In the genomic region with DNA sequence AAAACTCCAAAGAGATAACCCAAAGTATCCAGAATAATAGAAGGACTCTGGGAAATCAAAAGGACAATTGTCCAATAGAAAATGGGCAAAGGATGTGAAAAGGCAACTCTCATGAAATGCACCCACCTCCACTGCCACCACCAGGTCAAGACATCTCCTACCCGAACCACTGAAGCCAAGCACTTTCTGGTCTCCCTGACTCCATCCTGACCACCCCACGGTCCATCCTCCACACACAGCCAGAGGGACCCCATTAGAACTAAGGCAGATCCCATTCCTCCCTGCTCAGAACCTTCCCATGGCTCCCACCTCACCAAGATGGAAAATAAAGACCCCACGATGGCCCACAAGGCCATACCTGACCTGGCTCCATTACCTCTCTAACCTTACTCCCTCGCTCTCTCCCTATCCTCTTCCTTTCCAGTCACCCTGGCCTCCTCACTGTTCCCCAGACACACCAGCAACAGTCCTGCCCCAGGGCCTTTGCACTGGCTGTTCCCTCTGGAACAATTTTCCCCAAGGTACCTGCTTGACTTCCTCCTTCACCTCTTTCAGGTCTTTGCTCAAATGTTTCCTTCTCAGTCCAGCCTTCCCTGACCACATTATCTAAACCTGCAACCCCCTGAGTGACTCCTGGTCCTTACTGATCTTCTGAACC, we compare ENCODE assay signal across 14 cellular contexts.
DNase-seq lines count a peak whose midpoint lies in the region; ATAC-seq and TF ChIP-seq lines count a peak whose summit lies in the region.
"Had no signal": no experiment of that assay in that cellular context is flagged by ENCODE, and none has a peak within 500 bp of the region (broad histone marks: within the 10 kb centered on the region; RNA-seq: fewer than 3 reads in every experiment).

No MANE protein-coding gene starts in this region.

- CTCF ChIA-PET in T-cell (lab: Charles Lee) = no interaction called here

- H3K4me1 Mint-ChIP-seq in T-helper 2 cell treated with Interferon-gamma antibody and Interleukin-4, amounts not matched to agents 5 μg/mL and 100 μg/mL, for 36 hours (ENCODE audit: low read depth) = peaks cover 69% of the 10 kb centered on the region
- H3K4me1 Mint-ChIP-seq in T-cell (peaks cover 78 to 99% (median 98%) of the 10 kb centered on the region in 3 donors), chondrocyte (ENCODE audit: low read depth) (peaks cover 48% of the 10 kb centered on the region)

- H3K27ac Mint-ChIP-seq in T-helper 2 cell treated with Interferon-gamma antibody and Interleukin-4, amounts not matched to agents 5 μg/mL and 100 μg/mL, for 36 hours = peak overlapping the region; percentile 86
- H3K27ac Mint-ChIP-seq in T-cell (peak overlapping the region; percentile 76 to 87), chondrocyte (ENCODE audit: unreplicated experiment) (no peak overlapping the region)

- 83 to 90% (median 84%) methylated on average over 4 of the region's 4 CpGs for WGBS in spleen, 5 donors

- peak overlapping the region in 1 of 8 donors; percentile 28 for H3K4me3 ChIP-seq in spleen
- H3K4me3 ChIP-seq: adrenal gland had no signal

- intact Hi-C loops in spleen (cut with DNase I; ENCODE audit: low total_unique reads) (no loop called here), Right ventricle myocardium inferior (cut with DNase I) (no loop called here)

- no peak for TF ChIP-seq POLR2A in spleen (IDR thresholded peaks at IDR 0.05)

- peaks cover 78 to 100% (median 100%) of the 10 kb centered on the region in 6 donors for H3K4me1 ChIP-seq in spleen

- no peaks in the 10 kb centered on the region for H3K27me3 ChIP-seq in spleen (replicated peaks in 1 of 7)
- H3K27me3 ChIP-seq: adrenal gland had no signal

- peak overlapping the region; percentile 78 for H3K4me3 Mint-ChIP-seq in T-helper 2 cell treated with Interferon-gamma antibody and Interleukin-4, amounts not matched to agents 5 μg/mL and 100 μg/mL, for 36 hours
- H3K4me3 Mint-ChIP-seq in T-cell (peak overlapping the region; percentile 28 to 83 (median 34)), chondrocyte (ENCODE audit: unreplicated experiment) (no peak overlapping the region)

- ATAC-seq in T-cell (replicated peaks in 1 of 4) (no peak), Right ventricle myocardium inferior (no peak), GM19023 (IDR thresholded peaks at IDR 0.05; ENCODE audit: unreplicated experiment) (no peak)

- peaks cover 38% of the 10 kb centered on the region for H3K36me3 Mint-ChIP-seq in T-helper 2 cell treated with Interferon-gamma antibody and Interleukin-4, amounts not matched to agents 5 μg/mL and 100 μg/mL, for 36 hours (ENCODE audit: low read depth)
- peaks cover 20% of the 10 kb centered on the region for H3K36me3 Mint-ChIP-seq in T-cell
- H3K36me3 Mint-ChIP-seq in chondrocyte (ENCODE audit: low read depth) = peaks cover 2% of the 10 kb centered on the region

- no peak for DNase-seq in T-helper 2 cell treated with Interferon-gamma antibody and Interleukin-4, amounts not matched to agents 5 μg/mL and 100 μg/mL, for 36 hours (ENCODE audit: low spot score)
- DNase-seq in T-helper 2 cell = no peak
- no peak for DNase-seq in T-cell
- peak; percentile 58 for DNase-seq in chondrocyte (ENCODE audit: low spot score)
- peak; percentile 66 for DNase-seq in spleen
- no peak for DNase-seq in Right ventricle myocardium inferior (ENCODE audit: missing footprints)
- no peak for DNase-seq in NCI-H524 treated with DMSO at 0.1 percent for 48 hours (lab: John Stamatoyannopoulos, UW)
- DNase-seq: 8988T, erythroblast, NCI-H1105, occipital lobe, SHP77 treated with DMSO at 0.1 percent for 48 hours had no signal

- peak overlapping the region in 6 of 8 donors; percentile 9 to 85 (median 69) for H3K27ac ChIP-seq in spleen
- H3K27ac ChIP-seq: adrenal gland had no signal

- H3K9me3 Mint-ChIP-seq in T-helper 2 cell treated with Interferon-gamma antibody and Interleukin-4, amounts not matched to agents 5 μg/mL and 100 μg/mL, for 36 hours = no peaks in the 10 kb centered on the region
- no peaks in the 10 kb centered on the region for H3K9me3 Mint-ChIP-seq in T-cell
- no peaks in the 10 kb centered on the region for H3K9me3 Mint-ChIP-seq in chondrocyte (ENCODE audit: low read depth)

- POLR2A ChIA-PET in T-cell (lab: Charles Lee) = interaction anchor here in 1 of 2 donors (0.7 kb wide), 1 partner anchor 77 kb away, joined by 3 read pairs; no protein-coding TSS in a partner anchor

- H3K36me3 ChIP-seq in spleen = peaks cover 0 to 73% (median 3%) of the 10 kb centered on the region in 6 donors
- H3K36me3 ChIP-seq: adrenal gland had no signal

- no peaks in the 10 kb centered on the region for H3K9me3 ChIP-seq in spleen
- H3K9me3 ChIP-seq: adrenal gland had no signal

- no peaks in the 10 kb centered on the region for H3K27me3 Mint-ChIP-seq in T-helper 2 cell treated with Interferon-gamma antibody and Interleukin-4, amounts not matched to agents 5 μg/mL and 100 μg/mL, for 36 hours (ENCODE audit: low read depth)
- H3K27me3 Mint-ChIP-seq in T-cell (no peaks in the 10 kb centered on the region), chondrocyte (ENCODE audit: low read depth) (no peaks in the 10 kb centered on the region)

- TF ChIP-seq CTCF in chondrocyte (IDR thresholded peaks at IDR 0.05) (no peak), spleen (IDR thresholded peaks at IDR 0.05 in 8 of 11, conservative IDR thresholded peaks at IDR 0.05 in 3 of 11) (no peak)

Comparison
In these comparisons a context has a peak if more than half of its experiments do, and no peak if none do; other contexts are left out.
1. DNase-seq: peak in chondrocyte (single experiment) and spleen (single experiment); none in T-helper 2 cell treated with Interferon-gamma antibody and Interleukin-4, amounts not matched to agents 5 μg/mL and 100 μg/mL, for 36 hours (single experiment), T-helper 2 cell (0 of 5), T-cell (0 of 34), Right ventricle myocardium inferior (single experiment) and NCI-H524 treated with DMSO at 0.1 percent for 48 hours (single experiment).